In the genomic region with DNA sequence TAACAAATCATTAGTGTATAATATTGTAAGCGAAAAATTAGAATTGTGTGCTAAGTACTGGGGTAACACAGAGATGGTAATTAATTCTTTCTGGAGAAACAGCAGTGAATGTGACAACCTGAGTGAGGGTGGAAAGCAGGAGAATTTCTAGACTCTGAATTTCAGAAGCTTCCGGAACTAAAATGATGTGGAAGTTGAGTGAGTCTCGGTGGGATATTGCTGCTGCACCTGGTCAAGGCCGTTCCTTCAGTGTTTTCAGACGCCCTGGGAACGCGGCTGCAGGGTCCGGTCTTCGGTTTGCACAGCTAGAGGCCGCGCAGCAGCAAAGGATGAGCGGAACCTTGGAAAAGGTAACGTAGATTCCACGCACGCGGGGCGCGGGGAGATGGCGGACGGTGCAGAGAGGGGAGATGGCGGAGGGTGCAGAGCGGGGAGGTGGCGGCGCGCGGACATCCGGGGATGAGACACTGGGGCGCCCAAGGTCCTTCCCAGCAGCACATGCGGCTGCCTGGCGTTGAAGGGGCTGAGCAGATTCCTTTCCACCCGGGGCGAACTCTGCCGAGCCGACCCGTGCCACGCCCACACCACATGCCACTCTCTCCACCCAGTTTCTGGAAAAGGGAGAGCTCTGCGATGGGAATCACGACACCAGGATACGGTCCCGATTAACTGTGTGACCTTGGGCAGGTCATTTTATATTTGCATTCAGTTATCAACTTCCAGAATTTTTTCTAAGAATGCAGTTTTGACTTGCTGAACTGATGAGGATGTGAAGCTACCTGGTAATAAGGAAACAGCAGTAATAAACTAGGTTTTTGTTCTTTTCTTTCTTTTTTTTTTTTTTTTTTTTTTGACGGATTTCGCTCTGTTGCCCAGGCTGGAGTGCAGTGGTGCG, we compare ENCODE assay signal across 8 cellular contexts. TPM values are rescaled to one million over a fixed set of nuclear protein-coding genes. Genes with fewer than 3 reads are reported as not detected.
DNase-seq lines count a peak whose midpoint lies in the region; ATAC-seq and TF ChIP-seq lines count a peak whose summit lies in the region.

Gene MRPL48, plus strand, starts transcription at position 232 of the 895 bp plus-strand sequence. Its CDS starts 98 bp downstream, at position 330.

- no peak for TF ChIP-seq CTCF in ovary (IDR thresholded peaks at IDR 0.05)
- TF ChIP-seq CTCF in thyroid gland (IDR thresholded peaks at IDR 0.05), result peak in 1 of 6 experiments; percentile 19

- peak within 1 kb of the TSS; percentile 100 for H3K27ac Mint-ChIP-seq in activated naive CD8-positive, alpha-beta T cell

- intact Hi-C loops in Right ventricle myocardium inferior (cut with DNase I), result loop anchor here (5.0 kb wide), 1 partner anchor 89 kb away; the partner anchor contains the start of genes COA4 and PAAF1
- intact Hi-C loops in ovary (cut with DNase I), result no loop called here
- intact Hi-C loops in thyroid gland (cut with DNase I), result loop anchor here (5.0 kb wide), 1 partner anchor 89 kb away; the partner anchor contains the start of genes COA4 and PAAF1

- no peaks in the 10 kb centered on the region for H3K27me3 Mint-ChIP-seq in activated naive CD8-positive, alpha-beta T cell

- 1 to 3% (median 2%) methylated on average over 42 to 43 of the region's 43 CpGs for WGBS in ovary, 3 donors
- 5 to 6% methylated on average over 43 of the region's 43 CpGs for WGBS in thyroid gland, 2 donors

- H3K4me1 Mint-ChIP-seq in activated naive CD8-positive, alpha-beta T cell (ENCODE audit: low read depth), result peaks cover 24% of the 10 kb centered on the region

- H3K9me3 Mint-ChIP-seq in activated naive CD8-positive, alpha-beta T cell (ENCODE audit: low read depth), result no peaks in the 10 kb centered on the region

- H3K36me3 Mint-ChIP-seq in activated naive CD8-positive, alpha-beta T cell, result no peaks in the 10 kb centered on the region

- DNase-seq in GM04504 (ENCODE audit: low read depth) (peak; percentile 89), NCI-H1092 treated with DMSO at 0.1 percent for 48 hours (lab: John Stamatoyannopoulos, UW) (peak; percentile 96), SKM-1 (lab: John Stamatoyannopoulos, UW; ENCODE audit: unreplicated experiment) (peak; percentile 87), Right ventricle myocardium inferior (ENCODE audit: missing footprints) (peak; percentile 95), ovary (peak; percentile 84 to 94 (median 90)), thyroid gland (peak; percentile 92 to 94)

- ATAC-seq in HG02588 (IDR thresholded peaks at IDR 0.05; ENCODE audit: unreplicated experiment) (peak; percentile 93), Right ventricle myocardium inferior (peak; percentile 99)

- H3K9me3 ChIP-seq in ovary (no peaks in the 10 kb centered on the region), thyroid gland (no peaks in the 10 kb centered on the region)

- H3K27ac ChIP-seq in ovary, result peak within 1 kb of the TSS; percentile 42 to 54
- H3K27ac ChIP-seq in thyroid gland, result peak within 1 kb of the TSS; percentile 82 to 95 (median 88)

- TF ChIP-seq EP300 in ovary (IDR thresholded peaks at IDR 0.05), result no peak

- H3K4me3 ChIP-seq in ovary, result peak within 1 kb of the TSS; percentile 91
- peak within 1 kb of the TSS; percentile 14 to 50 (median 38) for H3K4me3 ChIP-seq in thyroid gland (replicated peaks in 1 of 3)

- H3K4me1 ChIP-seq in ovary (ENCODE audit: insufficient read depth) (no peaks in the 10 kb centered on the region), thyroid gland (peaks cover 4 to 15% of the 10 kb centered on the region in 2 donors)

- H3K36me3 ChIP-seq in ovary (no peaks in the 10 kb centered on the region), thyroid gland (no peaks in the 10 kb centered on the region)

- H3K4me3 Mint-ChIP-seq in activated naive CD8-positive, alpha-beta T cell, result peak within 1 kb of the TSS; percentile 100

- H3K27me3 ChIP-seq in ovary (no peaks in the 10 kb centered on the region), thyroid gland (no peaks in the 10 kb centered on the region)

- peak; percentile 33 for TF ChIP-seq POLR2A in ovary (IDR thresholded peaks at IDR 0.05)
- peak in 1 of 2 donors; percentile 46 for TF ChIP-seq POLR2A in thyroid gland (IDR thresholded peaks at IDR 0.05)

RNA-seq across cellular contexts. Expression of gene MRPL48, which starts in this region (rescaled TPM):
- total RNA-seq in Right ventricle myocardium inferior, result 45.1 TPM
- 10 to 100 TPM; 18.7 to 32.9 (median 26.3) TPM for total RNA-seq in ovary
- 10 to 100 TPM; 30.4 to 33.4 TPM for polyA plus RNA-seq in ovary
- 10 to 100 TPM; 16.0 to 38.5 (median 29.8) TPM for total RNA-seq in thyroid gland

Comparison
In these comparisons a context has a peak if more than half of its experiments do, and no peak if none do; other contexts are left out.
1. Peak in every context shown above with its lines: DNase-seq, ATAC-seq, H3K4me3 ChIP-seq and H3K27ac ChIP-seq.
2. intact Hi-C loops: an anchor here in Right ventricle myocardium inferior (5.0 kb wide) and thyroid gland (5.0 kb wide); none called in ovary.